In the genomic region with DNA sequence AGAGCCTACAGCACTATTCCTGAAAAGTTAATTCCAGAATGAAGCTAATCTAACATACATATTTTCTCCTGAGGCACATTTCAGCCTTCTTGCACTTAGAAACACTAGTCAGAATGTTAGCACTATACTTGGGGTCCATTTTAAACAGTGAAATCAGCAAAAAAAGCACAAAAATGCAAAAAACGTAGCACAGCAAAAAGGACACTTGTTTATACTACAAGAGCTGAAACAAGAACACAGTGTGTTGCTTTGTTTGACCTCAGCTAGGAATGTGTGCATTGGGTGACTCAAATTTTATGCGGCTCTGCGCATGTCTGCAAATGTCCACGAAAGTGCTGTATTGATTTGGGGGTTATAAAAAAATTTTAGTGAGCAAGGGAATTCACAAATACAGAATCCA, we compare ENCODE assay signal across 1 cellular context.
TF ChIP-seq lines count a peak whose summit lies in the region.

No MANE protein-coding gene starts in this region.

TF ChIP-seq in HepG2, 621 proteins besides CTCF, POLR2A, EP300 and RAD21 (continued from another document and continues in another):
- TF ChIP-seq MAFF (IDR thresholded peaks at IDR 0.05; ENCODE audit: low read depth, low read length) (peak; percentile 94), ATF4 (CRISPR knock-in tag; IDR thresholded peaks at IDR 0.05) (peak in 1 of 2 experiments; percentile 29; a peak in 1 of 4 replicates), SOX13 (IDR thresholded peaks at IDR 0.05) (no peak), SOX13 (CRISPR knock-in tag; conservative IDR thresholded peaks at IDR 0.05 in 1 of 2, IDR thresholded peaks at IDR 0.05 in 1 of 2) (peak in 1 of 2 experiments; percentile 73; a peak in 2 of 4 replicates), FOXK1 (CRISPR knock-in tag; IDR thresholded peaks at IDR 0.05; ENCODE audit: borderline replicate concordance, low read depth) (peak; percentile 87; the same call in 1 of the 2 replicates), GATAD2A (CRISPR knock-in tag; IDR thresholded peaks at IDR 0.05) (peak; percentile 77), NR2F6 (IDR thresholded peaks at IDR 0.05) (peak; percentile 14; the same call in 1 of the 2 replicates), NR2F6 (CRISPR knock-in tag; IDR thresholded peaks at IDR 0.05) (peak; percentile 65), FOXP4 (CRISPR knock-in tag; IDR thresholded peaks at IDR 0.05) (peak; percentile 77), KMT2B (CRISPR knock-in tag; IDR thresholded peaks at IDR 0.05) (peak; percentile 38; the same call in 1 of the 2 replicates), ZNF768 (CRISPR knock-in tag; IDR thresholded peaks at IDR 0.05) (peak; percentile 32; the same call in 1 of the 2 replicates), ARID5B (CRISPR knock-in tag; IDR thresholded peaks at IDR 0.05) (peak; percentile 77), ZMYM4 (CRISPR knock-in tag; IDR thresholded peaks at IDR 0.05) (peak; percentile 53; the same call in 1 of the 2 replicates), RARA (CRISPR knock-in tag; IDR thresholded peaks at IDR 0.05) (peak; percentile 78), ZKSCAN8 (CRISPR knock-in tag; IDR thresholded peaks at IDR 0.05; ENCODE audit: borderline replicate concordance) (peak; percentile 28; the same call in 1 of the 2 replicates), CEBPG (CRISPR knock-in tag; IDR thresholded peaks at IDR 0.05) (peak; percentile 48; the same call in 1 of the 2 replicates), FOXJ3 (CRISPR knock-in tag; IDR thresholded peaks at IDR 0.05; ENCODE audit: borderline replicate concordance) (peak; percentile 78), ZBTB7B (CRISPR knock-in tag; IDR thresholded peaks at IDR 0.05) (0 out of 2 replicates have a peak, but pooled peaks have one; percentile 54), ZNF3 (CRISPR knock-in tag; IDR thresholded peaks at IDR 0.05) (0 out of 2 replicates have a peak, but pooled peaks have one; percentile 36), ZNF646 (CRISPR knock-in tag; IDR thresholded peaks at IDR 0.05) (peak; percentile 43; the same call in 1 of the 2 replicates), ZNF317 (CRISPR knock-in tag; IDR thresholded peaks at IDR 0.05) (no peak), SAP130 (CRISPR knock-in tag; IDR thresholded peaks at IDR 0.05; ENCODE audit: low read depth) (peak; percentile 64), ZGPAT (CRISPR knock-in tag; IDR thresholded peaks at IDR 0.05) (0 out of 2 replicates have a peak, but pooled peaks have one; percentile 30), HHEX (CRISPR knock-in tag; IDR thresholded peaks at IDR 0.05) (no peak), ZNF674 (CRISPR knock-in tag; IDR thresholded peaks at IDR 0.05; ENCODE audit: low read depth) (no peak), HMG20A (CRISPR knock-in tag; IDR thresholded peaks at IDR 0.05; ENCODE audit: borderline replicate concordance) (peak; percentile 55; the same call in 1 of the 2 replicates), FOSL2 (CRISPR knock-in tag; IDR thresholded peaks at IDR 0.05) (peak; percentile 81), NCOA2 (CRISPR knock-in tag; IDR thresholded peaks at IDR 0.05) (peak; percentile 65), KAT8 (CRISPR knock-in tag; IDR thresholded peaks at IDR 0.05) (peak; percentile 44), GATAD1 (CRISPR knock-in tag; IDR thresholded peaks at IDR 0.05) (peak; percentile 34; the same call in 1 of the 2 replicates), ZNF672 (CRISPR knock-in tag; IDR thresholded peaks at IDR 0.05) (peak; percentile 82; the same call in 1 of the 2 replicates), ZNF362 (CRISPR knock-in tag; IDR thresholded peaks at IDR 0.05; ENCODE audit: borderline replicate concordance) (peak; percentile 33; the same call in 1 of the 2 replicates), HDAC1 (CRISPR knock-in tag; IDR thresholded peaks at IDR 0.05) (peak; percentile 48; the same call in 1 of the 2 replicates), MED1 (CRISPR knock-in tag; IDR thresholded peaks at IDR 0.05) (0 out of 2 replicates have a peak, but pooled peaks have one; percentile 31), FOXA3 (CRISPR knock-in tag; IDR thresholded peaks at IDR 0.05) (peak; percentile 73), ZNF792 (CRISPR knock-in tag; IDR thresholded peaks at IDR 0.05) (peak; percentile 52; the same call in 1 of the 2 replicates), RCOR2 (CRISPR knock-in tag; IDR thresholded peaks at IDR 0.05) (peak; percentile 76), FOXP1 (IDR thresholded peaks at IDR 0.05) (peak; percentile 84), FOXP1 (CRISPR knock-in tag; IDR thresholded peaks at IDR 0.05) (peak; percentile 81), THAP11 (CRISPR knock-in tag; IDR thresholded peaks at IDR 0.05) (peak; percentile 34; the same call in 1 of the 2 replicates), CREB1 (IDR thresholded peaks at IDR 0.05) (no peak), CREB1 (CRISPR knock-in tag; IDR thresholded peaks at IDR 0.05) (peak; percentile 35), KMT2A (CRISPR knock-in tag; IDR thresholded peaks at IDR 0.05) (0 out of 2 replicates have a peak, but pooled peaks have one; percentile 33), ZEB1 (IDR thresholded peaks at IDR 0.05; ENCODE audit: insufficient replicate concordance, low read depth) (no peak)
- TF ChIP-seq, protein P1, sequence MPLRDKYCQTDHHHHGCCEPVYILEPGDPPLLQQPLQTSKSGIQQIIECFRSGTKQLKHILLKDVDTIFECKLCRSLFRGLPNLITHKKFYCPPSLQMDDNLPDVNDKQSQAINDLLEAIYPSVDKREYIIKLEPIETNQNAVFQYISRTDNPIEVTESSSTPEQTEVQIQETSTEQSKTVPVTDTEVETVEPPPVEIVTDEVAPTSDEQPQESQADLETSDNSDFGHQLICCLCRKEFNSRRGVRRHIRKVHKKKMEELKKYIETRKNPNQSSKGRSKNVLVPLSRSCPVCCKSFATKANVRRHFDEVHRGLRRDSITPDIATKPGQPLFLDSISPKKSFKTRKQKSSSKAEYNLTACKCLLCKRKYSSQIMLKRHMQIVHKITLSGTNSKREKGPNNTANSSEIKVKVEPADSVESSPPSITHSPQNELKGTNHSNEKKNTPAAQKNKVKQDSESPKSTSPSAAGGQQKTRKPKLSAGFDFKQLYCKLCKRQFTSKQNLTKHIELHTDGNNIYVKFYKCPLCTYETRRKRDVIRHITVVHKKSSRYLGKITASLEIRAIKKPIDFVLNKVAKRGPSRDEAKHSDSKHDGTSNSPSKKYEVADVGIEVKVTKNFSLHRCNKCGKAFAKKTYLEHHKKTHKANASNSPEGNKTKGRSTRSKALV (CRISPR knock-in tag; IDR thresholded peaks at IDR 0.05) = no peak
- TF ChIP-seq, protein P2, sequence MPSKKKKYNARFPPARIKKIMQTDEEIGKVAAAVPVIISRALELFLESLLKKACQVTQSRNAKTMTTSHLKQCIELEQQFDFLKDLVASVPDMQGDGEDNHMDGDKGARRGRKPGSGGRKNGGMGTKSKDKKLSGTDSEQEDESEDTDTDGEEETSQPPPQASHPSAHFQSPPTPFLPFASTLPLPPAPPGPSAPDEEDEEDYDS (CRISPR knock-in tag; IDR thresholded peaks at IDR 0.05) = 0 out of 2 replicates have a peak, but pooled peaks have one; percentile 26
